ENCODE assay signal across 1 cellular context in genomic region chr9:102514541-102514940, GRCh38.
TF ChIP-seq lines count a peak whose summit lies in the region.

No MANE protein-coding gene starts in this region.

TF ChIP-seq in GM23338, 12 proteins besides CTCF, POLR2A, EP300 and RAD21 (continued from another document):
- TF ChIP-seq, protein P1, sequence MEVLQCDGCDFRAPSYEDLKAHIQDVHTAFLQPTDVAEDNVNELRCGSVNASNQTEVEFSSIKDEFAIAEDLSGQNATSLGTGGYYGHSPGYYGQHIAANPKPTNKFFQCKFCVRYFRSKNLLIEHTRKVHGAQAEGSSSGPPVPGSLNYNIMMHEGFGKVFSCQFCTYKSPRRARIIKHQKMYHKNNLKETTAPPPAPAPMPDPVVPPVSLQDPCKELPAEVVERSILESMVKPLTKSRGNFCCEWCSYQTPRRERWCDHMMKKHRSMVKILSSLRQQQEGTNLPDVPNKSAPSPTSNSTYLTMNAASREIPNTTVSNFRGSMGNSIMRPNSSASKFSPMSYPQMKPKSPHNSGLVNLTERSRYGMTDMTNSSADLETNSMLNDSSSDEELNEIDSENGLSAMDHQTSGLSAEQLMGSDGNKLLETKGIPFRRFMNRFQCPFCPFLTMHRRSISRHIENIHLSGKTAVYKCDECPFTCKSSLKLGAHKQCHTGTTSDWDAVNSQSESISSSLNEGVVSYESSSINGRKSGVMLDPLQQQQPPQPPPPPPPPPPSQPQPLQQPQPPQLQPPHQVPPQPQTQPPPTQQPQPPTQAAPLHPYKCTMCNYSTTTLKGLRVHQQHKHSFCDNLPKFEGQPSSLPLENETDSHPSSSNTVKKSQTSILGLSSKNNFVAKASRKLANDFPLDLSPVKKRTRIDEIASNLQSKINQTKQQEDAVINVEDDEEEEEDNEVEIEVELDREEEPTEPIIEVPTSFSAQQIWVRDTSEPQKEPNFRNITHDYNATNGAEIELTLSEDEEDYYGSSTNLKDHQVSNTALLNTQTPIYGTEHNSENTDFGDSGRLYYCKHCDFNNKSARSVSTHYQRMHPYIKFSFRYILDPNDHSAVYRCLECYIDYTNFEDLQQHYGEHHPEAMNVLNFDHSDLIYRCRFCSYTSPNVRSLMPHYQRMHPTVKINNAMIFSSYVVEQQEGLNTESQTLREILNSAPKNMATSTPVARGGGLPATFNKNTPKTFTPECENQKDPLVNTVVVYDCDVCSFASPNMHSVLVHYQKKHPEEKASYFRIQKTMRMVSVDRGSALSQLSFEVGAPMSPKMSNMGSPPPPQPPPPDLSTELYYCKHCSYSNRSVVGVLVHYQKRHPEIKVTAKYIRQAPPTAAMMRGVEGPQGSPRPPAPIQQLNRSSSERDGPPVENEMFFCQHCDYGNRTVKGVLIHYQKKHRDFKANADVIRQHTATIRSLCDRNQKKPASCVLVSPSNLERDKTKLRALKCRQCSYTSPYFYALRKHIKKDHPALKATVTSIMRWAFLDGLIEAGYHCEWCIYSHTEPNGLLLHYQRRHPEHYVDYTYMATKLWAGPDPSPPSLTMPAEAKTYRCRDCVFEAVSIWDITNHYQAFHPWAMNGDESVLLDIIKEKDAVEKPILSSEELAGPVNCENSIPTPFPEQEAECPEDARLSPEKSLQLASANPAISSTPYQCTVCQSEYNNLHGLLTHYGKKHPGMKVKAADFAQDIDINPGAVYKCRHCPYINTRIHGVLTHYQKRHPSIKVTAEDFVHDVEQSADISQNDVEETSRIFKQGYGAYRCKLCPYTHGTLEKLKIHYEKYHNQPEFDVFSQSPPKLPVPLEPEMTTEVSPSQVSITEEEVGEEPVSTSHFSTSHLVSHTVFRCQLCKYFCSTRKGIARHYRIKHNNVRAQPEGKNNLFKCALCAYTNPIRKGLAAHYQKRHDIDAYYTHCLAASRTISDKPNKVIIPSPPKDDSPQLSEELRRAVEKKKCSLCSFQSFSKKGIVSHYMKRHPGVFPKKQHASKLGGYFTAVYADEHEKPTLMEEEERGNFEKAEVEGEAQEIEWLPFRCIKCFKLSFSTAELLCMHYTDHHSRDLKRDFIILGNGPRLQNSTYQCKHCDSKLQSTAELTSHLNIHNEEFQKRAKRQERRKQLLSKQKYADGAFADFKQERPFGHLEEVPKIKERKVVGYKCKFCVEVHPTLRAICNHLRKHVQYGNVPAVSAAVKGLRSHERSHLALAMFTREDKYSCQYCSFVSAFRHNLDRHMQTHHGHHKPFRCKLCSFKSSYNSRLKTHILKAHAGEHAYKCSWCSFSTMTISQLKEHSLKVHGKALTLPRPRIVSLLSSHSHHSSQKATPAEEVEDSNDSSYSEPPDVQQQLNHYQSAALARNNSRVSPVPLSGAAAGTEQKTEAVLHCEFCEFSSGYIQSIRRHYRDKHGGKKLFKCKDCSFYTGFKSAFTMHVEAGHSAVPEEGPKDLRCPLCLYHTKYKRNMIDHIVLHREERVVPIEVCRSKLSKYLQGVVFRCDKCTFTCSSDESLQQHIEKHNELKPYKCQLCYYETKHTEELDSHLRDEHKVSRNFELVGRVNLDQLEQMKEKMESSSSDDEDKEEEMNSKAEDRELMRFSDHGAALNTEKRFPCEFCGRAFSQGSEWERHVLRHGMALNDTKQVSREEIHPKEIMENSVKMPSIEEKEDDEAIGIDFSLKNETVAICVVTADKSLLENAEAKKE (CRISPR knock-in tag; IDR thresholded peaks at IDR 0.05), result no peak
- TF ChIP-seq STAT1 (IDR thresholded peaks at IDR 0.05; ENCODE audit: unreplicated experiment) (no peak), JUNB (IDR thresholded peaks at IDR 0.05; ENCODE audit: unreplicated experiment) (no peak), EZH2phosphoT487 (IDR thresholded peaks at IDR 0.05; ENCODE audit: unreplicated experiment) (no peak), EZH2 (IDR thresholded peaks at IDR 0.05; ENCODE audit: low read depth, unreplicated experiment) (no peak), ZNF114 (CRISPR knock-in tag; IDR thresholded peaks at IDR 0.05) (no peak), ZNF331 (CRISPR knock-in tag; IDR thresholded peaks at IDR 0.05; ENCODE audit: low read depth) (no peak)
TF ChIP-seq in GM23338: peak in this region for 0.
